8 cellular contexts compared by ENCODE assay signal in the genomic region with DNA sequence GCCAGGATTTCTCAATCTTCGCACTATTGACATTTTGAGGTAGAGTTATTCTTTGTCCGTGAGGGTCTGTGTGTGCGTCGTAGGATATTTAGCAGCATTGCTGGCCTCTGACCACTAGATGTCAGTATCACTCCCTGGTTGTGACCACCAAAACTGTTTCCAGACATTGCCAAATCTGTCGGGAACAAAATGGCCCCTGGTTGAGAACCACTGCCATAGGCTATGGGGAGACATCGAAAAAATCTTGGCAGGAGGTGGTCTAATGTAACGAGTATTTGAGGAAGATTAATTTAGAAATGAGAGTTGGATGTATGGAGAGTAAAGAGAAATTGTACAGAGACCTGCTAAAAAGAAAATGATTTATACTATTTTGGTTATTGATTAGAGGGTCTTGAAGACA.
DNase-seq lines count a peak whose midpoint lies in the region; ATAC-seq and TF ChIP-seq lines count a peak whose summit lies in the region.

No MANE protein-coding gene starts in this region.

- DNase-seq in NCI-H226, result peak; percentile 13
- DNase-seq in activated CD8-positive, alpha-beta memory T cell treated with anti-CD3 and anti-CD28 coated beads, Interleukin-2, amount 50 U/mL, for 4 hours, result peak; percentile 21
- peak; percentile 44 to 70 for DNase-seq in fibroblast of lung (ENCODE audit: low read depth in 2 of 2)
- no peak for DNase-seq in natural killer cell treated with Interleukin-12 subunit alpha and Interleukin-12 subunit beta and Interleukin-15 and Interleukin-18, amount 100 ng/mL, for 72 hours (ENCODE audit: low spot score)
- peak in 1 of 2 donors; percentile 25 for DNase-seq in tibial nerve (ENCODE audit: low spot score in 2 of 2)

- TF ChIP-seq CTCF in DOHH2 (IDR thresholded peaks at IDR 0.05; ENCODE audit: low read depth, low read length, poor library complexity, severe bottlenecking) (peak; percentile 72), HEK293 (tag by site-specific recombination; IDR thresholded peaks at IDR 0.05) (peak; percentile 80), fibroblast of lung (conservative IDR thresholded peaks at IDR 0.05 in 1 of 2, IDR thresholded peaks at IDR 0.05 in 1 of 2; ENCODE audit: low read depth in 1 of 2, low read length in 2 of 2) (peak; percentile 57 to 80), tibial nerve (IDR thresholded peaks at IDR 0.05) (peak; percentile 45 to 83 (median 75))

- CTCF ChIA-PET in HEK293 (lab: Yijun Ruan, JAX), result interaction anchor here (1.1 to 1.4 kb wide), 2 partner anchors 23 to 145 kb away, joined by 3 read pairs; no protein-coding TSS in a partner anchor

- no peak overlapping the region for H3K4me2 ChIP-seq in DOHH2 (ENCODE audit: low read length)
- H3K4me2 ChIP-seq in fibroblast of lung (ENCODE audit: extremely low read depth, insufficient read depth, low read length), result no peak overlapping the region

- no peaks in the 10 kb centered on the region for H3K9me3 Mint-ChIP-seq in natural killer cell treated with Interleukin-12 subunit alpha and Interleukin-12 subunit beta and Interleukin-15 and Interleukin-18, amount 100 ng/mL, for 72 hours

- H3K9ac ChIP-seq in fibroblast of lung (ENCODE audit: insufficient read depth, low read length), result no peak overlapping the region

- H3K27ac ChIP-seq in DOHH2 (ENCODE audit: low read depth, low read length), result no peak overlapping the region
- no peak overlapping the region for H3K27ac ChIP-seq in HEK293 (ENCODE audit: extremely low read depth, low read depth, low read length)
- H3K27ac ChIP-seq in fibroblast of lung (ENCODE audit: insufficient read depth, low read length), result no peak overlapping the region
- H3K27ac ChIP-seq in tibial nerve, result peak overlapping the region; percentile 5 to 50 (median 28)

- no peak for TF ChIP-seq EP300 in tibial nerve (IDR thresholded peaks at IDR 0.05)

- 16 to 20% methylated on average over 7 of the region's 7 CpGs for WGBS in tibial nerve, 2 donors

- POLR2A ChIA-PET in HEK293 (lab: Yijun Ruan, JAX), result no interaction called here

- H3K9me3 ChIP-seq in DOHH2 (ENCODE audit: control insufficient read depth, insufficient read depth, low read length) (no peaks in the 10 kb centered on the region), HEK293 (ENCODE audit: control insufficient read depth, insufficient read depth, low read depth, low read length) (no peaks in the 10 kb centered on the region), fibroblast of lung (ENCODE audit: control insufficient read depth, insufficient read depth, low read depth, low read length) (no peaks in the 10 kb centered on the region), tibial nerve (no peaks in the 10 kb centered on the region)

- H3K27me3 ChIP-seq in DOHH2 (ENCODE audit: control insufficient read depth, low read length), result no peaks in the 10 kb centered on the region
- H3K27me3 ChIP-seq in fibroblast of lung (ENCODE audit: control insufficient read depth, insufficient read depth, low read length), result no peaks in the 10 kb centered on the region
- H3K27me3 ChIP-seq in tibial nerve, result no peaks in the 10 kb centered on the region

- H3K4me1 Mint-ChIP-seq in natural killer cell treated with Interleukin-12 subunit alpha and Interleukin-12 subunit beta and Interleukin-15 and Interleukin-18, amount 100 ng/mL, for 72 hours (ENCODE audit: low read depth in 2 of 2), result peaks cover 7 to 15% of the 10 kb centered on the region in 2 donors

- H3K27me3 Mint-ChIP-seq in natural killer cell treated with Interleukin-12 subunit alpha and Interleukin-12 subunit beta and Interleukin-15 and Interleukin-18, amount 100 ng/mL, for 72 hours, result no peaks in the 10 kb centered on the region

- no peak overlapping the region for H2AFZ ChIP-seq in fibroblast of lung (ENCODE audit: low read length)

- no peak for TF ChIP-seq POLR2A in tibial nerve (IDR thresholded peaks at IDR 0.05)

- H3K36me3 Mint-ChIP-seq in natural killer cell treated with Interleukin-12 subunit alpha and Interleukin-12 subunit beta and Interleukin-15 and Interleukin-18, amount 100 ng/mL, for 72 hours, result peaks cover 6% of the 10 kb centered on the region

- no peaks in the 10 kb centered on the region for H3K9me2 ChIP-seq in DOHH2 (replicated peaks; ENCODE audit: control insufficient read depth, low read length)

- 0 out of 2 replicates have a peak, but pooled peaks cover 2% of the 10 kb centered on the region for H3K4me1 ChIP-seq in DOHH2 (ENCODE audit: control insufficient read depth, low read length)
- H3K4me1 ChIP-seq in HEK293 (ENCODE audit: control insufficient read depth, insufficient read depth, low read length), result no peaks in the 10 kb centered on the region
- no peaks in the 10 kb centered on the region for H3K4me1 ChIP-seq in fibroblast of lung (ENCODE audit: control insufficient read depth, extremely low read depth, insufficient read depth, low read length)
- peaks cover 0 to 6% (median 0%) of the 10 kb centered on the region in 4 donors for H3K4me1 ChIP-seq in tibial nerve

- no peaks in the 10 kb centered on the region for H3K79me2 ChIP-seq in DOHH2 (ENCODE audit: control insufficient read depth, low read length)
- H3K79me2 ChIP-seq in fibroblast of lung (ENCODE audit: control insufficient read depth, insufficient read depth, low read length), result no peaks in the 10 kb centered on the region

- no peaks in the 10 kb centered on the region for H3F3A ChIP-seq in DOHH2 (ENCODE audit: control insufficient read depth, insufficient read depth)

- H4K20me1 ChIP-seq in DOHH2 (ENCODE audit: control insufficient read depth, insufficient read depth, low read depth, low read length) (no peaks in the 10 kb centered on the region), fibroblast of lung (ENCODE audit: control insufficient read depth, extremely low read depth, insufficient read depth, low read length) (no peaks in the 10 kb centered on the region)

- H3K4me3 ChIP-seq in DOHH2 (ENCODE audit: low read length) (no peak overlapping the region), HEK293 (ENCODE audit: low read depth, low read length) (no peak overlapping the region), fibroblast of lung (replicated peaks in 1 of 4; ENCODE audit: control extremely low read depth in 1 of 4, insufficient read depth in 1 of 4, low read depth in 3 of 4, low read length in 4 of 4) (no peak overlapping the region), tibial nerve (no peak overlapping the region)

- peak overlapping the region; percentile 43 for H3K4me3 Mint-ChIP-seq in natural killer cell treated with Interleukin-12 subunit alpha and Interleukin-12 subunit beta and Interleukin-15 and Interleukin-18, amount 100 ng/mL, for 72 hours

- peak in 1 of 2 donors; percentile 65 for ATAC-seq in natural killer cell treated with Interleukin-12 subunit alpha and Interleukin-12 subunit beta and Interleukin-15 and Interleukin-18, amount 100 ng/mL, for 72 hours
- ATAC-seq in HG03432 (IDR thresholded peaks at IDR 0.05; ENCODE audit: unreplicated experiment), result no peak

- peak overlapping the region in 1 of 2 donors; percentile 61 for H3K27ac Mint-ChIP-seq in natural killer cell treated with Interleukin-12 subunit alpha and Interleukin-12 subunit beta and Interleukin-15 and Interleukin-18, amount 100 ng/mL, for 72 hours

- H3K36me3 ChIP-seq in DOHH2 (ENCODE audit: control insufficient read depth, low read length) (peaks cover 6% of the 10 kb centered on the region; the same call in 1 of the 2 replicates), HEK293 (ENCODE audit: control insufficient read depth in 2 of 2, insufficient read depth in 1 of 2, low read length in 2 of 2) (peaks cover 4 to 8% of the 10 kb centered on the region in 2 experiments; a peak in 2 of 3 replicates), fibroblast of lung (ENCODE audit: control insufficient read depth, insufficient read depth, low read length) (no peaks in the 10 kb centered on the region), tibial nerve (peaks cover 0 to 10% (median 0%) of the 10 kb centered on the region in 3 donors)

TF ChIP-seq in HEK293, 187 proteins besides CTCF, POLR2A, EP300 and RAD21 (continues in another document):
- TF ChIP-seq ZNF654 (tag by site-specific recombination; IDR thresholded peaks at IDR 0.05; ENCODE audit: low read depth), result peak; percentile 99
- TF ChIP-seq, protein P1, sequence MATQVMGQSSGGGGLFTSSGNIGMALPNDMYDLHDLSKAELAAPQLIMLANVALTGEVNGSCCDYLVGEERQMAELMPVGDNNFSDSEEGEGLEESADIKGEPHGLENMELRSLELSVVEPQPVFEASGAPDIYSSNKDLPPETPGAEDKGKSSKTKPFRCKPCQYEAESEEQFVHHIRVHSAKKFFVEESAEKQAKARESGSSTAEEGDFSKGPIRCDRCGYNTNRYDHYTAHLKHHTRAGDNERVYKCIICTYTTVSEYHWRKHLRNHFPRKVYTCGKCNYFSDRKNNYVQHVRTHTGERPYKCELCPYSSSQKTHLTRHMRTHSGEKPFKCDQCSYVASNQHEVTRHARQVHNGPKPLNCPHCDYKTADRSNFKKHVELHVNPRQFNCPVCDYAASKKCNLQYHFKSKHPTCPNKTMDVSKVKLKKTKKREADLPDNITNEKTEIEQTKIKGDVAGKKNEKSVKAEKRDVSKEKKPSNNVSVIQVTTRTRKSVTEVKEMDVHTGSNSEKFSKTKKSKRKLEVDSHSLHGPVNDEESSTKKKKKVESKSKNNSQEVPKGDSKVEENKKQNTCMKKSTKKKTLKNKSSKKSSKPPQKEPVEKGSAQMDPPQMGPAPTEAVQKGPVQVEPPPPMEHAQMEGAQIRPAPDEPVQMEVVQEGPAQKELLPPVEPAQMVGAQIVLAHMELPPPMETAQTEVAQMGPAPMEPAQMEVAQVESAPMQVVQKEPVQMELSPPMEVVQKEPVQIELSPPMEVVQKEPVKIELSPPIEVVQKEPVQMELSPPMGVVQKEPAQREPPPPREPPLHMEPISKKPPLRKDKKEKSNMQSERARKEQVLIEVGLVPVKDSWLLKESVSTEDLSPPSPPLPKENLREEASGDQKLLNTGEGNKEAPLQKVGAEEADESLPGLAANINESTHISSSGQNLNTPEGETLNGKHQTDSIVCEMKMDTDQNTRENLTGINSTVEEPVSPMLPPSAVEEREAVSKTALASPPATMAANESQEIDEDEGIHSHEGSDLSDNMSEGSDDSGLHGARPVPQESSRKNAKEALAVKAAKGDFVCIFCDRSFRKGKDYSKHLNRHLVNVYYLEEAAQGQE (tag by site-specific recombination; IDR thresholded peaks at IDR 0.05), result no peak
- TF ChIP-seq ZIC2 (tag by site-specific recombination; IDR thresholded peaks at IDR 0.05), result no peak

Comparison
In these comparisons a context has a peak if more than half of its experiments do, and no peak if none do; other contexts are left out.
1. H3K27ac ChIP-seq: peak in tibial nerve (4 of 4); none in DOHH2 (single experiment), HEK293 (single experiment) and fibroblast of lung (single experiment).
2. Peak in every context shown above with its lines, with median percentiles within 50 percentile points of each other: CTCF ChIP-seq.